18 cellular contexts compared by ENCODE assay signal in the genomic region with DNA sequence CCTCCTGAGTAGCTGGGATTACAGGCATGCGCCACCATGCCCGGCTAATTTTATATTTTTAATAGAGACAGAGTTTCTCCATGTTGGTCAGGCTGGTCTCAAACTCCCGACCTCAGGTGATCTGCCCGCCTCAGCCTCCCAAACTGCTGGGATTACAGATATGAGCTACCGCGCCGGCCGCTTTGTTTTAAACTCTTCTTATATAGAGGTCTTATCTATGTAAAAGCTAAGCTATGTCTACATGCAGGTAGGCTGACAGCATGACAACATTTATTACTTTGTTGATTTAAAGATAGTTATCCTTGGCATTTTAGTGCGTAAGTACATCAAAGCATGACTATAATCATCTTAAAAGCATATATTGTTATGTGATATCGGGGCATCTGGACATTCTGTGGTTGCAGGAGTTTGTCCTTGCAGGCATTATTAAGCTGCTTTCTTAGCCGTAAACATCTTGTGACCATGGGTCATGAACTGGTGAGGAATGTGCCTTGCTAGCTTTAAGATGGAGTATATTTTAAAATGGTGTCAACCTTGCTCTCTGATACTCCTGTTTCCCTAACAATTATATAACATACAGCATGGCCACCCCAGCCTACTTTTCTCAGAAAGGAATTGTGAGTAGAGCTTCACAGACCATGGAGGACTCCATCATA. TPM values are rescaled to one million over a fixed set of nuclear protein-coding genes. Genes with fewer than 3 reads are reported as not detected.
DNase-seq lines count a peak whose midpoint lies in the region; ATAC-seq, FAIRE-seq and TF ChIP-seq lines count a peak whose summit lies in the region.
"Had no signal": no experiment of that assay in that cellular context is flagged by ENCODE, and none has a peak within 500 bp of the region (broad histone marks: within the 10 kb centered on the region; RNA-seq: fewer than 3 reads in every experiment).

No MANE protein-coding gene starts in this region.

- H3K9me2 ChIP-seq in Karpas-422 (replicated peaks; ENCODE audit: insufficient read depth, low read length): no peaks in the 10 kb centered on the region

- no peak overlapping the region for H3K9ac ChIP-seq in Karpas-422 (ENCODE audit: low read length)
- H3K9ac ChIP-seq in neural progenitor cell: no peak overlapping the region

- no peak overlapping the region for H3K27ac Mint-ChIP-seq in osteocyte (ENCODE audit: unreplicated experiment)
- H3K27ac Mint-ChIP-seq in neural progenitor cell: no peak overlapping the region
- H3K27ac Mint-ChIP-seq: HFFc6 had no signal

- no peaks in the 10 kb centered on the region for H3K4me1 ChIP-seq in A549
- no peaks in the 10 kb centered on the region for H3K4me1 ChIP-seq in Karpas-422 (ENCODE audit: low read length)
- no peaks in the 10 kb centered on the region for H3K4me1 ChIP-seq in neural progenitor cell

- H3K27ac ChIP-seq in A549: no peak overlapping the region
- no peak overlapping the region for H3K27ac ChIP-seq in Karpas-422 (ENCODE audit: low read length)
- no peak overlapping the region for H3K27ac ChIP-seq in neural progenitor cell
- H3K27ac ChIP-seq: RWPE1 had no signal

- H3K36me3 Mint-ChIP-seq in osteocyte (ENCODE audit: unreplicated experiment) (no peaks in the 10 kb centered on the region), neural progenitor cell (no peaks in the 10 kb centered on the region)

- H3K36me3 ChIP-seq in Karpas-422 (ENCODE audit: insufficient read depth, low read length) (no peaks in the 10 kb centered on the region), neural progenitor cell (no peaks in the 10 kb centered on the region)

- H3K27me3 Mint-ChIP-seq in osteocyte (ENCODE audit: unreplicated experiment): peaks cover 48% of the 10 kb centered on the region
- peaks cover 6% of the 10 kb centered on the region for H3K27me3 Mint-ChIP-seq in neural progenitor cell (ENCODE audit: insufficient read depth, low read depth)

- CTCF ChIA-PET in A549 (lab: Yijun Ruan, JAX): interaction anchor here (0.7 to 17.6 kb wide), 6 partner anchors 11 to 233 kb away, joined by 3 to 158 read pairs (median 4); no protein-coding TSS in a partner anchor

- no peak overlapping the region for H3K4me3 Mint-ChIP-seq in osteocyte (ENCODE audit: unreplicated experiment)
- H3K4me3 Mint-ChIP-seq in neural progenitor cell: no peak overlapping the region
- H3K4me3 Mint-ChIP-seq: HFFc6 had no signal

- in situ Hi-C loops in SK-MEL-5 (cut with HindIII; ENCODE audit: low pct_unique_long_range_greater_than_20kb, low sequenced_read_pairs): no loop called here

- TF ChIP-seq RAD21 in A549 (conservative IDR thresholded peaks at IDR 0.05 in 1 of 2, IDR thresholded peaks at IDR 0.05 in 1 of 2): no peak

- no peaks in the 10 kb centered on the region for H3K9me3 ChIP-seq in A549
- no peaks in the 10 kb centered on the region for H3K9me3 ChIP-seq in Karpas-422 (ENCODE audit: low read length)
- H3K9me3 ChIP-seq in neural progenitor cell (ENCODE audit: low read depth): no peaks in the 10 kb centered on the region

- H3K9me3 Mint-ChIP-seq in osteocyte (ENCODE audit: unreplicated experiment) (no peaks in the 10 kb centered on the region), neural progenitor cell (no peaks in the 10 kb centered on the region)
- H3K9me3 Mint-ChIP-seq: HFFc6 had no signal

- no peaks in the 10 kb centered on the region for H4K20me1 ChIP-seq in Karpas-422 (ENCODE audit: insufficient read depth, low read depth, low read length)
- no peaks in the 10 kb centered on the region for H4K20me1 ChIP-seq in neural progenitor cell (ENCODE audit: low read depth)

- POLR2A ChIA-PET in A549 (lab: Yijun Ruan, JAX): interaction anchor here (1.4 kb wide), 1 partner anchor 50 kb away, joined by 4 read pairs; a partner anchor contains a TSS

- FAIRE-seq in A549 (lab: Jason Lieb, UNC): peak; percentile 89

- H3K4me3 ChIP-seq in A549 (no peak overlapping the region), fibroblast of villous mesenchyme (ENCODE audit: low read depth, low read length) (no peak overlapping the region), Karpas-422 (ENCODE audit: low read length) (no peak overlapping the region), neural progenitor cell (no peak overlapping the region)

- H2AFZ ChIP-seq in Karpas-422 (ENCODE audit: low read length): no peak overlapping the region
- H2AFZ ChIP-seq in neural progenitor cell (replicated peaks): no peak overlapping the region

- 78% methylated on average over 11 of the region's 11 CpGs for WGBS in A549 (ENCODE audit: missing lambda C conversion rate)

- no peaks in the 10 kb centered on the region for H3K79me2 ChIP-seq in Karpas-422 (ENCODE audit: low read length)
- H3K79me2 ChIP-seq in neural progenitor cell (ENCODE audit: low read depth): no peaks in the 10 kb centered on the region

- TF ChIP-seq EP300 in A549 (IDR thresholded peaks at IDR 0.05): no peak

- no peak overlapping the region for H3K4me2 ChIP-seq in A549
- H3K4me2 ChIP-seq in Karpas-422 (ENCODE audit: low read depth, low read length, poor library complexity, severe bottlenecking): no peak overlapping the region
- H3K4me2 ChIP-seq in neural progenitor cell: no peak overlapping the region

- TF ChIP-seq CTCF in A549 (IDR thresholded peaks at IDR 0.05) (no peak), fibroblast of villous mesenchyme (IDR thresholded peaks at IDR 0.05; ENCODE audit: insufficient read depth, low read depth, low read length) (no peak), osteocyte (IDR thresholded peaks at IDR 0.05) (no peak), neural progenitor cell (IDR thresholded peaks at IDR 0.05) (no peak)

- no peak for DNase-seq in A549 (ENCODE audit: low read depth in 1 of 2, low spot score in 1 of 2)
- DNase-seq in SK-MEL-5 (ENCODE audit: low read depth, low spot score): peak; percentile 10
- peak; percentile 75 for DNase-seq in fibroblast of villous mesenchyme (ENCODE audit: low read depth)
- DNase-seq in osteocyte (ENCODE audit: extremely low spot score, unreplicated experiment): peak; percentile 34
- no peak for DNase-seq in Karpas-422
- DNase-seq in dedifferentiated amniotic fluid mesenchymal stem cell (ENCODE audit: extremely low spot score): no peak
- no peak for DNase-seq in neural progenitor cell (ENCODE audit: low spot score)
- DNase-seq: 8988T; DMS 273 treated with DMSO at 0.1 percent for 48 hours; EL; HFFc6; NCI-H1105 treated with DMSO at 0.1 percent for 48 hours; NCI-H187; NCI-H226; NCI-H524 treated with DMSO at 0.1 percent for 48 hours; NK-92 treated with Interleukin-12 subunit alpha and Interleukin-12 subunit beta, amount 100 ng/mL, for 24 hours had no signal

- H3K27me3 ChIP-seq in Karpas-422 (ENCODE audit: low read length) (0 out of 2 replicates have a peak, but pooled peaks cover 3% of the 10 kb centered on the region), neural progenitor cell (no peaks in the 10 kb centered on the region)

- H3K4me1 Mint-ChIP-seq in osteocyte (ENCODE audit: unreplicated experiment) (peaks cover 6% of the 10 kb centered on the region), neural progenitor cell (no peaks in the 10 kb centered on the region)

- ATAC-seq in A549: no peak
- ATAC-seq in HG03439 (IDR thresholded peaks at IDR 0.05; ENCODE audit: unreplicated experiment): no peak

- no peak for TF ChIP-seq POLR2A in A549 (IDR thresholded peaks at IDR 0.05; ENCODE audit: low read length)

- H3F3A ChIP-seq in neural progenitor cell (ENCODE audit: low read depth): no peaks in the 10 kb centered on the region

TF ChIP-seq in A549, 52 proteins besides CTCF, POLR2A, EP300 and RAD21 (continues in another document):
- TF ChIP-seq, protein P1, sequence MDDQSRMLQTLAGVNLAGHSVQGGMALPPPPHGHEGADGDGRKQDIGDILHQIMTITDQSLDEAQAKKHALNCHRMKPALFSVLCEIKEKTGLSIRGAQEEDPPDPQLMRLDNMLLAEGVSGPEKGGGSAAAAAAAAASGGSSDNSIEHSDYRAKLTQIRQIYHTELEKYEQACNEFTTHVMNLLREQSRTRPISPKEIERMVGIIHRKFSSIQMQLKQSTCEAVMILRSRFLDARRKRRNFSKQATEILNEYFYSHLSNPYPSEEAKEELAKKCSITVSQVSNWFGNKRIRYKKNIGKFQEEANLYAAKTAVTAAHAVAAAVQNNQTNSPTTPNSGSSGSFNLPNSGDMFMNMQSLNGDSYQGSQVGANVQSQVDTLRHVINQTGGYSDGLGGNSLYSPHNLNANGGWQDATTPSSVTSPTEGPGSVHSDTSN (IDR thresholded peaks at IDR 0.05): no peak
- TF ChIP-seq SREBF2 (IDR thresholded peaks at IDR 0.05) (no peak), NR3C1 (IDR thresholded peaks at IDR 0.05) (no peak), GATA3 (IDR thresholded peaks at IDR 0.05; ENCODE audit: borderline replicate concordance) (no peak), MYC (IDR thresholded peaks at IDR 0.05; ENCODE audit: borderline replicate concordance, low read length) (no peak), CBX8 (IDR thresholded peaks at IDR 0.05) (no peak), KDM1A (IDR thresholded peaks at IDR 0.05; ENCODE audit: low read depth) (no peak)

RNA-seq across cellular contexts. Expression of a gene that starts 45.8 kb away (rescaled TPM):
- 46.7 and 47.1 TPM in 2 replicates for polyA plus RNA-seq in A549 (2011; rRNA removed)
- 4.8 and 5.8 TPM in 2 replicates for polyA plus RNA-seq in A549 (2012; cell fraction: cytosol; rRNA removed)
- polyA plus RNA-seq in A549 (2012; cell fraction: nucleus; rRNA removed): 5.2 and 8.7 TPM in 2 replicates
- 18.2 to 19.6 TPM (median 18.7 TPM) in 3 replicates for polyA plus RNA-seq in A549 (2017; fragmentation: RNase III; extraction: RNeasy Plus Mini Kit Qiagen cat#74134 plus additional on column Dnase treatment)
- 57.5 and 62.1 TPM in 2 replicates for polyA minus RNA-seq in A549 (2011; rRNA and poly(A)+ RNA removed)
- 37.3 and 45.0 TPM in 2 replicates for total RNA-seq in SK-MEL-5 (2014; rRNA removed; shearing (Covaris generic))
- 17.2 and 24.8 TPM in 2 replicates for polyA plus RNA-seq in SK-MEL-5 (2015; cell fraction: cytosol; rRNA removed)
- polyA plus RNA-seq in SK-MEL-5 (2015; cell fraction: nucleus; rRNA removed): 29.3 and 34.9 TPM in 2 replicates
- 64.1 and 70.4 TPM in 2 replicates for total RNA-seq in fibroblast of villous mesenchyme
- total RNA-seq in osteocyte: 79.7 and 81.1 TPM in 2 replicates
- total RNA-seq in Karpas-422 (2014; rRNA removed; shearing (Covaris generic); ENCODE audit: low replicate concordance): 39.6 and 47.5 TPM in 2 replicates
- 83.9 and 125 TPM in 2 replicates for total RNA-seq in neural progenitor cell (ENCODE audit: low replicate concordance)

RNA-seq across cellular contexts. Expression of a gene that starts 50.4 kb away (rescaled TPM):
- polyA plus RNA-seq in A549 (2011; rRNA removed) (29.4 and 34.7 TPM in 2 replicates), A549 (2017; fragmentation: RNase III; extraction: RNeasy Plus Mini Kit Qiagen cat#74134 plus additional on column Dnase treatment) (33.0 to 33.5 TPM (median 33.1 TPM) in 3 replicates)
- polyA plus RNA-seq in A549 (2012; cell fraction: cytosol; rRNA removed): 16.7 and 27.9 TPM in 2 replicates
- 17.7 and 57.6 TPM in 2 replicates for polyA plus RNA-seq in A549 (2012; cell fraction: nucleus; rRNA removed)
- polyA minus RNA-seq in A549 (2011; rRNA and poly(A)+ RNA removed): 43.2 and 49.0 TPM in 2 replicates
- 48.0 and 50.0 TPM in 2 replicates for total RNA-seq in SK-MEL-5 (2014; rRNA removed; shearing (Covaris generic))
- 18.6 and 23.9 TPM in 2 replicates for polyA plus RNA-seq in SK-MEL-5 (2015; cell fraction: cytosol; rRNA removed)
- 69.0 and 86.3 TPM in 2 replicates for polyA plus RNA-seq in SK-MEL-5 (2015; cell fraction: nucleus; rRNA removed)
- total RNA-seq in fibroblast of villous mesenchyme (39.0 and 67.4 TPM in 2 replicates), osteocyte (46.8 and 48.0 TPM in 2 replicates), neural progenitor cell (ENCODE audit: low replicate concordance) (56.4 and 90.7 TPM in 2 replicates)
- total RNA-seq in Karpas-422 (2014; rRNA removed; shearing (Covaris generic); ENCODE audit: low replicate concordance): 22.3 and 38.5 TPM in 2 replicates

Comparison
In these comparisons a context has a peak if more than half of its experiments do, and no peak if none do; other contexts are left out.
1. DNase-seq: peak in SK-MEL-5 (single experiment), fibroblast of villous mesenchyme (single experiment) and osteocyte (single experiment); none in A549 (0 of 2), Karpas-422 (single experiment), dedifferentiated amniotic fluid mesenchymal stem cell (single experiment) and neural progenitor cell (single experiment).